Comparison of ENCODE assay signal across 27 cellular contexts in the genomic region with DNA sequence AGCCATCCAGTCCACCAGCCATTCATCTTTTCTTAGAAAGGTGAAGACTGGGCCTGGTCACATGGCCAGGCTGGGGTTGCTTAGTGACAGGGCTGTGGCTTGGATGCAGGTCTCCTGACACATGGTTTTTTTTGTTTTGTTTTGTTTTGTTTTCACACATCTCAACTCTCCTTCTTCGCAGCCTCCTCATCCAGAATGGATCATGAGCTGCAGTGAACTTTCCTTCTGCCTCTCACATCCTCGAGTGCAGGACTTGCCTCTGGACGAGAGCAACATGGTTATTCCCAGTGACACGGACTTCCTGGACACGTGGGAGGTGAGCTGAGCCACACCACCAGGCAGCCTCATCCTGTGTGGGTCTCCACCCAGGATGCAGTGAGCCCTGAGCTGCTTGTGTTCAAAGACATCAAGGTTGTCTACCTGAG. TPM values are rescaled to one million over a fixed set of nuclear protein-coding genes. Genes with fewer than 3 reads are reported as not detected.
DNase-seq lines count a peak whose midpoint lies in the region; ATAC-seq, FAIRE-seq and TF ChIP-seq lines count a peak whose summit lies in the region.
"Had no signal": no experiment of that assay in that cellular context is flagged by ENCODE, and none has a peak within 500 bp of the region (broad histone marks: within the 10 kb centered on the region; RNA-seq: fewer than 3 reads in every experiment).

No MANE protein-coding gene starts in this region.

- POLR2A ChIA-PET in activated CD4-positive, alpha-beta T cell treated with anti-CD3 and anti-CD28 coated beads for 36 hours (lab: Charles Lee), result no interaction called here
- POLR2A ChIA-PET in activated naive CD8-positive, alpha-beta T cell treated with anti-CD3 and anti-CD28 coated beads, Interleukin-2, amount 10 ng/mL, durations not matched to agents 7 days and 5 days (lab: Charles Lee), result interaction anchor here (0.6 to 2.0 kb wide), 3 partner anchors 9 to 50 kb away, joined by 3 to 7 read pairs (median 6); partner anchors contain the start of gene AKR1E2

- no peaks in the 10 kb centered on the region for H3K36me3 ChIP-seq in bronchial epithelial cell (ENCODE audit: control insufficient read depth, insufficient read depth, low read length)
- H3K36me3 ChIP-seq: breast epithelium, neural progenitor cell, prostate gland had no signal

- ATAC-seq in activated CD4-positive, alpha-beta T cell treated with anti-CD3 and anti-CD28 coated beads for 36 hours, result peak; percentile 78
- peak; percentile 75 for ATAC-seq in activated naive CD8-positive, alpha-beta T cell treated with anti-CD3 and anti-CD28 coated beads, Interleukin-2, amount 10 ng/mL, durations not matched to agents 7 days and 5 days (ENCODE audit: low read depth)
- ATAC-seq in stimulated activated effector memory CD8-positive, alpha-beta T cell treated with anti-CD3 and anti-CD28 coated beads, Interleukin-12 subunit alpha, Interleukin-12 subunit beta, amount 100 ng/mL, for 72 hours, result peak; percentile 60
- ATAC-seq in HG02840 (IDR thresholded peaks at IDR 0.05; ENCODE audit: low FRiP score, unreplicated experiment), result no peak
- ATAC-seq: esophagus mucosa, HCT116, SK-N-SH treated with all-trans-retinoic acid at 6 μM for 48 hours had no signal

- no peak overlapping the region for H3K4me3 Mint-ChIP-seq in activated CD4-positive, alpha-beta T cell treated with anti-CD3 and anti-CD28 coated beads for 36 hours
- peak overlapping the region; percentile 38 for H3K4me3 Mint-ChIP-seq in activated naive CD8-positive, alpha-beta T cell treated with anti-CD3 and anti-CD28 coated beads, Interleukin-2, amount 10 ng/mL, durations not matched to agents 7 days and 5 days
- no peak overlapping the region for H3K4me3 Mint-ChIP-seq in activated naive CD8-positive, alpha-beta T cell treated with anti-CD3 and anti-CD28 coated beads for 36 hours
- no peak overlapping the region for H3K4me3 Mint-ChIP-seq in stimulated activated effector memory CD8-positive, alpha-beta T cell treated with anti-CD3 and anti-CD28 coated beads, Interleukin-12 subunit alpha, Interleukin-12 subunit beta, amount 100 ng/mL, for 72 hours
- H3K4me3 Mint-ChIP-seq: endodermal cell, neural progenitor cell had no signal

- CTCF ChIA-PET in activated CD4-positive, alpha-beta T cell treated with anti-CD3 and anti-CD28 coated beads for 36 hours (lab: Charles Lee), result interaction anchor here (0.7 to 7.4 kb wide), 4 partner anchors 14 to 1151 kb away, joined by 3 to 46 read pairs (median 6); no protein-coding TSS in a partner anchor

- no peak for TF ChIP-seq CTCF in bronchial epithelial cell (IDR thresholded peaks at IDR 0.05; ENCODE audit: insufficient read depth, low read length, severe bottlenecking)

- H3K36me3 Mint-ChIP-seq in activated CD4-positive, alpha-beta T cell treated with anti-CD3 and anti-CD28 coated beads for 36 hours (ENCODE audit: low read depth), result peaks cover 42% of the 10 kb centered on the region
- H3K36me3 Mint-ChIP-seq in activated naive CD8-positive, alpha-beta T cell treated with anti-CD3 and anti-CD28 coated beads, Interleukin-2, amount 10 ng/mL, durations not matched to agents 7 days and 5 days, result peaks cover 11% of the 10 kb centered on the region
- H3K36me3 Mint-ChIP-seq in activated naive CD8-positive, alpha-beta T cell treated with anti-CD3 and anti-CD28 coated beads for 36 hours, result peaks cover 26% of the 10 kb centered on the region
- H3K36me3 Mint-ChIP-seq in stimulated activated effector memory CD8-positive, alpha-beta T cell treated with anti-CD3 and anti-CD28 coated beads, Interleukin-12 subunit alpha, Interleukin-12 subunit beta, amount 100 ng/mL, for 72 hours, result no peaks in the 10 kb centered on the region
- H3K36me3 Mint-ChIP-seq: neural progenitor cell had no signal

- peak overlapping the region; percentile 66 for H3K27ac Mint-ChIP-seq in activated CD4-positive, alpha-beta T cell treated with anti-CD3 and anti-CD28 coated beads for 36 hours
- H3K27ac Mint-ChIP-seq in activated naive CD8-positive, alpha-beta T cell treated with anti-CD3 and anti-CD28 coated beads, Interleukin-2, amount 10 ng/mL, durations not matched to agents 7 days and 5 days, result peak overlapping the region; percentile 79
- H3K27ac Mint-ChIP-seq in activated naive CD8-positive, alpha-beta T cell treated with anti-CD3 and anti-CD28 coated beads for 36 hours, result no peak overlapping the region
- no peak overlapping the region for H3K27ac Mint-ChIP-seq in stimulated activated effector memory CD8-positive, alpha-beta T cell treated with anti-CD3 and anti-CD28 coated beads, Interleukin-12 subunit alpha, Interleukin-12 subunit beta, amount 100 ng/mL, for 72 hours
- H3K27ac Mint-ChIP-seq: neural progenitor cell had no signal

- peak; percentile 53 for DNase-seq in activated CD4-positive, alpha-beta T cell treated with anti-CD3 and anti-CD28 coated beads for 36 hours
- no peak for DNase-seq in activated CD4-positive, alpha-beta T cell treated with anti-CD3 and anti-CD28 coated beads, Interleukin-2, amount 50 U/mL, for 4 hours
- DNase-seq in activated naive CD8-positive, alpha-beta T cell treated with anti-CD3 and anti-CD28 coated beads, Interleukin-2, amount 10 ng/mL, durations not matched to agents 7 days and 5 days, result peak; percentile 43
- DNase-seq in activated naive CD8-positive, alpha-beta T cell treated with anti-CD3 and anti-CD28 coated beads for 36 hours, result no peak
- DNase-seq in bronchial epithelial cell (ENCODE audit: low read depth) (no peak), mesenteric fat pad (ENCODE audit: low spot score) (no peak)
- DNase-seq in stimulated activated effector memory CD8-positive, alpha-beta T cell treated with anti-CD3 and anti-CD28 coated beads, Interleukin-12 subunit alpha, Interleukin-12 subunit beta, amount 100 ng/mL, for 72 hours (ENCODE audit: low spot score in 2 of 2), result no peak
- DNase-seq: EL; endodermal cell; foreskin melanocyte; KBM-7; NCI-H1105; NCI-H2029; NCI-H524 treated with DMSO at 0.1 percent for 48 hours; stimulated activated naive CD4-positive, alpha-beta T cell treated with Interleukin-2 at 50 U/mL for 16 hours had no signal

- no peaks in the 10 kb centered on the region for H3K9me3 Mint-ChIP-seq in activated CD4-positive, alpha-beta T cell treated with anti-CD3 and anti-CD28 coated beads for 36 hours (ENCODE audit: low read depth)
- no peaks in the 10 kb centered on the region for H3K9me3 Mint-ChIP-seq in activated naive CD8-positive, alpha-beta T cell treated with anti-CD3 and anti-CD28 coated beads, Interleukin-2, amount 10 ng/mL, durations not matched to agents 7 days and 5 days
- no peaks in the 10 kb centered on the region for H3K9me3 Mint-ChIP-seq in activated naive CD8-positive, alpha-beta T cell treated with anti-CD3 and anti-CD28 coated beads for 36 hours
- no peaks in the 10 kb centered on the region for H3K9me3 Mint-ChIP-seq in stimulated activated effector memory CD8-positive, alpha-beta T cell treated with anti-CD3 and anti-CD28 coated beads, Interleukin-12 subunit alpha, Interleukin-12 subunit beta, amount 100 ng/mL, for 72 hours
- H3K9me3 Mint-ChIP-seq: endodermal cell, neural progenitor cell had no signal

- no peaks in the 10 kb centered on the region for H3K27me3 Mint-ChIP-seq in activated CD4-positive, alpha-beta T cell treated with anti-CD3 and anti-CD28 coated beads for 36 hours
- peaks cover 2% of the 10 kb centered on the region for H3K27me3 Mint-ChIP-seq in activated naive CD8-positive, alpha-beta T cell treated with anti-CD3 and anti-CD28 coated beads, Interleukin-2, amount 10 ng/mL, durations not matched to agents 7 days and 5 days
- no peaks in the 10 kb centered on the region for H3K27me3 Mint-ChIP-seq in activated naive CD8-positive, alpha-beta T cell treated with anti-CD3 and anti-CD28 coated beads for 36 hours

- H3K4me3 ChIP-seq in bronchial epithelial cell (ENCODE audit: low read depth, low read length), result no peak overlapping the region
- H3K4me3 ChIP-seq: breast epithelium, coronary artery, neural progenitor cell, prostate gland, thoracic aorta had no signal

- H3K4me1 Mint-ChIP-seq in activated CD4-positive, alpha-beta T cell treated with anti-CD3 and anti-CD28 coated beads for 36 hours, result peaks cover 42% of the 10 kb centered on the region
- peaks cover 21% of the 10 kb centered on the region for H3K4me1 Mint-ChIP-seq in activated naive CD8-positive, alpha-beta T cell treated with anti-CD3 and anti-CD28 coated beads, Interleukin-2, amount 10 ng/mL, durations not matched to agents 7 days and 5 days
- peaks cover 23% of the 10 kb centered on the region for H3K4me1 Mint-ChIP-seq in activated naive CD8-positive, alpha-beta T cell treated with anti-CD3 and anti-CD28 coated beads for 36 hours
- peaks cover 6% of the 10 kb centered on the region for H3K4me1 Mint-ChIP-seq in stimulated activated effector memory CD8-positive, alpha-beta T cell treated with anti-CD3 and anti-CD28 coated beads, Interleukin-12 subunit alpha, Interleukin-12 subunit beta, amount 100 ng/mL, for 72 hours
- H3K4me1 Mint-ChIP-seq: neural progenitor cell had no signal

- FAIRE-seq in bronchial epithelial cell (lab: Jason Lieb, UNC), result peak; percentile 32
- FAIRE-seq: GM12891 had no signal

- no peaks in the 10 kb centered on the region for H3K27me3 ChIP-seq in bronchial epithelial cell (ENCODE audit: control insufficient read depth, insufficient read depth, low read length)
- H3K27me3 ChIP-seq: breast epithelium, neural progenitor cell had no signal

- intact Hi-C loops in activated CD4-positive, alpha-beta T cell treated with anti-CD3 and anti-CD28 coated beads for 36 hours (cut with DNase I, micrococcal nuclease), result no loop called here

RNA-seq across cellular contexts. Expression of gene AKR1E2, which starts 9.5 kb away (rescaled TPM):
- 10 to 100 TPM in 1 of 2 experiments, 1 to 10 TPM in 1; 9.8 to 13.4 TPM for total RNA-seq in activated CD4-positive, alpha-beta T cell treated with anti-CD3 and anti-CD28 coated beads for 36 hours
- total RNA-seq in activated naive CD8-positive, alpha-beta T cell treated with anti-CD3 and anti-CD28 coated beads, Interleukin-2, amount 10 ng/mL, durations not matched to agents 7 days and 5 days, result 1 to 10 TPM; 4.5 to 6.5 TPM
- total RNA-seq in activated naive CD8-positive, alpha-beta T cell treated with anti-CD3 and anti-CD28 coated beads for 36 hours, result 1 to 10 TPM; 5.1 to 5.6 TPM
- total RNA-seq in bronchial epithelial cell (4.2 and 6.1 TPM in 2 replicates), mesenteric fat pad (9.2 TPM)
- total RNA-seq: HT1080, MCF 10A had no signal

Comparison
In these comparisons a context has a peak if more than half of its experiments do, and no peak if none do; other contexts are left out.
1. DNase-seq: peak in activated CD4-positive, alpha-beta T cell treated with anti-CD3 and anti-CD28 coated beads for 36 hours (single experiment) and activated naive CD8-positive, alpha-beta T cell treated with anti-CD3 and anti-CD28 coated beads, Interleukin-2, amount 10 ng/mL, durations not matched to agents 7 days and 5 days (single experiment); none in activated CD4-positive, alpha-beta T cell treated with anti-CD3 and anti-CD28 coated beads, Interleukin-2, amount 50 U/mL, for 4 hours (0 of 2), activated naive CD8-positive, alpha-beta T cell treated with anti-CD3 and anti-CD28 coated beads for 36 hours (single experiment), bronchial epithelial cell (single experiment), stimulated activated effector memory CD8-positive, alpha-beta T cell treated with anti-CD3 and anti-CD28 coated beads, Interleukin-12 subunit alpha, Interleukin-12 subunit beta, amount 100 ng/mL, for 72 hours (0 of 2) and mesenteric fat pad (single experiment).
2. H3K27ac Mint-ChIP-seq: peak in activated CD4-positive, alpha-beta T cell treated with anti-CD3 and anti-CD28 coated beads for 36 hours (single experiment) and activated naive CD8-positive, alpha-beta T cell treated with anti-CD3 and anti-CD28 coated beads, Interleukin-2, amount 10 ng/mL, durations not matched to agents 7 days and 5 days (single experiment); none in activated naive CD8-positive, alpha-beta T cell treated with anti-CD3 and anti-CD28 coated beads for 36 hours (single experiment) and stimulated activated effector memory CD8-positive, alpha-beta T cell treated with anti-CD3 and anti-CD28 coated beads, Interleukin-12 subunit alpha, Interleukin-12 subunit beta, amount 100 ng/mL, for 72 hours (single experiment).